12 cellular contexts compared by ENCODE assay signal in genomic region chr20:38833857-38834164, GRCh38. TPM values are rescaled to one million over a fixed set of nuclear protein-coding genes. Genes with fewer than 3 reads are reported as not detected.
DNase-seq lines count a peak whose midpoint lies in the region; ATAC-seq, FAIRE-seq and TF ChIP-seq lines count a peak whose summit lies in the region.
"Had no signal": no experiment of that assay in that cellular context is flagged by ENCODE, and none has a peak within 500 bp of the region (broad histone marks: within the 10 kb centered on the region; RNA-seq: fewer than 3 reads in every experiment).

No MANE protein-coding gene starts in this region.

- peak overlapping the region; percentile 78 for H3K27ac Mint-ChIP-seq in T-helper 1 cell treated with Interleukin-12 subunit alpha and Interleukin-12 subunit beta and Interleukin-4 antibody, amounts not matched to agents 30 μg/mL and 1 μg/mL, for 36 hours
- H3K27ac Mint-ChIP-seq in naive thymus-derived CD8-positive, alpha-beta T cell = peak overlapping the region; percentile 4 to 91 (median 74)
- H3K27ac Mint-ChIP-seq: dendritic cell treated with granulocyte-macrophage colony-stimulating factor and Interleukin-4, amounts not matched to agents 40 ng/mL and 50 ng/mL, for 4 days had no signal

- FAIRE-seq in H54 (lab: Jason Lieb, UNC) = no peak

- no peaks in the 10 kb centered on the region for H3K9me3 Mint-ChIP-seq in T-helper 1 cell treated with Interleukin-12 subunit alpha and Interleukin-12 subunit beta and Interleukin-4 antibody, amounts not matched to agents 30 μg/mL and 1 μg/mL, for 36 hours
- H3K9me3 Mint-ChIP-seq in activated T-cell treated with anti-CD3 and anti-CD28 coated beads, Interleukin-2, amount 50 U/mL, for 4 hours = no peaks in the 10 kb centered on the region
- H3K9me3 Mint-ChIP-seq in naive thymus-derived CD8-positive, alpha-beta T cell = no peaks in the 10 kb centered on the region
- H3K9me3 Mint-ChIP-seq: dendritic cell treated with granulocyte-macrophage colony-stimulating factor and Interleukin-4, amounts not matched to agents 40 ng/mL and 50 ng/mL, for 4 days had no signal

- DNase-seq in T-helper 1 cell (no peak), H54 (ENCODE audit: insufficient read length, low spot score) (no peak), SK-N-DZ (ENCODE audit: low spot score) (no peak), DMS53 treated with DMSO at 0.1 percent for 48 hours (lab: John Stamatoyannopoulos, UW; ENCODE audit: unreplicated experiment) (no peak)
- no peak for DNase-seq in activated T-cell treated with anti-CD3 and anti-CD28 coated beads, Interleukin-2, amount 50 U/mL, for 4 hours
- peak in 7 of 10 donors; percentile 11 to 68 (median 32) for DNase-seq in naive thymus-derived CD8-positive, alpha-beta T cell
- DNase-seq: aorta, NCI-H2081 treated with DMSO at 0.1 percent for 48 hours, thyroid gland had no signal

- no peak overlapping the region for H3K4me3 Mint-ChIP-seq in T-helper 1 cell treated with Interleukin-12 subunit alpha and Interleukin-12 subunit beta and Interleukin-4 antibody, amounts not matched to agents 30 μg/mL and 1 μg/mL, for 36 hours
- no peak overlapping the region for H3K4me3 Mint-ChIP-seq in activated T-cell treated with anti-CD3 and anti-CD28 coated beads, Interleukin-2, amount 50 U/mL, for 4 hours
- peak overlapping the region in 7 of 10 donors; percentile 5 to 72 (median 29) for H3K4me3 Mint-ChIP-seq in naive thymus-derived CD8-positive, alpha-beta T cell
- H3K4me3 Mint-ChIP-seq: dendritic cell treated with granulocyte-macrophage colony-stimulating factor and Interleukin-4, amounts not matched to agents 40 ng/mL and 50 ng/mL, for 4 days had no signal

- peaks cover 50% of the 10 kb centered on the region for H3K36me3 Mint-ChIP-seq in T-helper 1 cell treated with Interleukin-12 subunit alpha and Interleukin-12 subunit beta and Interleukin-4 antibody, amounts not matched to agents 30 μg/mL and 1 μg/mL, for 36 hours (ENCODE audit: low read depth)
- peaks cover 40% of the 10 kb centered on the region for H3K36me3 Mint-ChIP-seq in activated T-cell treated with anti-CD3 and anti-CD28 coated beads, Interleukin-2, amount 50 U/mL, for 4 hours (ENCODE audit: insufficient read depth)
- peaks cover 0 to 33% (median 11%) of the 10 kb centered on the region in 3 donors for H3K36me3 Mint-ChIP-seq in naive thymus-derived CD8-positive, alpha-beta T cell

- POLR2A ChIA-PET in naive thymus-derived CD8-positive, alpha-beta T cell (lab: Charles Lee) = interaction anchor here (0.5 to 1.6 kb wide), 4 partner anchors 11 to 72 kb away, joined by 3 to 7 read pairs (median 4); partner anchors contain the start of gene PPP1R16B

- no peaks in the 10 kb centered on the region for H3K27me3 Mint-ChIP-seq in T-helper 1 cell treated with Interleukin-12 subunit alpha and Interleukin-12 subunit beta and Interleukin-4 antibody, amounts not matched to agents 30 μg/mL and 1 μg/mL, for 36 hours (ENCODE audit: low read depth)
- H3K27me3 Mint-ChIP-seq in activated T-cell treated with anti-CD3 and anti-CD28 coated beads, Interleukin-2, amount 50 U/mL, for 4 hours (ENCODE audit: low read depth) = no peaks in the 10 kb centered on the region
- no peaks in the 10 kb centered on the region for H3K27me3 Mint-ChIP-seq in naive thymus-derived CD8-positive, alpha-beta T cell
- H3K27me3 Mint-ChIP-seq: dendritic cell treated with granulocyte-macrophage colony-stimulating factor and Interleukin-4, amounts not matched to agents 40 ng/mL and 50 ng/mL, for 4 days had no signal

- no peak for TF ChIP-seq POLR2A in H54 (IDR thresholded peaks at IDR 0.05; ENCODE audit: low read depth, low read length)

- peaks cover 54% of the 10 kb centered on the region for H3K4me1 Mint-ChIP-seq in T-helper 1 cell treated with Interleukin-12 subunit alpha and Interleukin-12 subunit beta and Interleukin-4 antibody, amounts not matched to agents 30 μg/mL and 1 μg/mL, for 36 hours (ENCODE audit: low read depth)
- H3K4me1 Mint-ChIP-seq in activated T-cell treated with anti-CD3 and anti-CD28 coated beads, Interleukin-2, amount 50 U/mL, for 4 hours (ENCODE audit: low read depth) = peaks cover 59% of the 10 kb centered on the region
- H3K4me1 Mint-ChIP-seq in naive thymus-derived CD8-positive, alpha-beta T cell = peaks cover 34 to 68% (median 47%) of the 10 kb centered on the region in 4 donors

- ATAC-seq in HG02798 (IDR thresholded peaks at IDR 0.05; ENCODE audit: poor library complexity, unreplicated experiment) = peak; percentile 28
- ATAC-seq in activated T-cell treated with anti-CD3 and anti-CD28 coated beads, Interleukin-2, amount 50 U/mL, for 4 hours = peak; percentile 19 to 36
- peak; percentile 82 to 94 for ATAC-seq in naive thymus-derived CD8-positive, alpha-beta T cell

RNA-seq across cellular contexts. Expression of gene PPP1R16B, which starts 28.3 kb away (rescaled TPM):
- 100 to 1,000 TPM; 148 to 163 (median 160) TPM for total RNA-seq in activated T-cell treated with anti-CD3 and anti-CD28 coated beads, Interleukin-2, amount 50 U/mL, for 4 hours
- total RNA-seq in naive thymus-derived CD8-positive, alpha-beta T cell = 10 to 100 TPM; 31.4 to 33.6 TPM
- polyA plus RNA-seq in naive thymus-derived CD8-positive, alpha-beta T cell = 10 to 100 TPM in 2 of 3 donors, 1 to 10 TPM in 1; 9.7 to 15.6 (median 13.4) TPM
- 3.1 and 3.8 TPM in 2 replicates for polyA plus RNA-seq in SK-N-DZ (2014; cell fraction: cytosol; rRNA removed)
- polyA plus RNA-seq in SK-N-DZ (2014; cell fraction: nucleus; rRNA removed) = 3.1 and 6.3 TPM in 2 replicates

Comparison
In these comparisons a context has a peak if more than half of its experiments do, and no peak if none do; other contexts are left out.
1. H3K4me3 Mint-ChIP-seq: peak in naive thymus-derived CD8-positive, alpha-beta T cell (7 of 10); none in T-helper 1 cell treated with Interleukin-12 subunit alpha and Interleukin-12 subunit beta and Interleukin-4 antibody, amounts not matched to agents 30 μg/mL and 1 μg/mL, for 36 hours (single experiment) and activated T-cell treated with anti-CD3 and anti-CD28 coated beads, Interleukin-2, amount 50 U/mL, for 4 hours (single experiment).
2. DNase-seq: peak in naive thymus-derived CD8-positive, alpha-beta T cell (7 of 10); none in T-helper 1 cell (0 of 5), activated T-cell treated with anti-CD3 and anti-CD28 coated beads, Interleukin-2, amount 50 U/mL, for 4 hours (single experiment), H54 (single experiment), SK-N-DZ (single experiment) and DMS53 treated with DMSO at 0.1 percent for 48 hours (single experiment).
3. ATAC-seq: peak in every context shown above with its lines; median percentile 88 in naive thymus-derived CD8-positive, alpha-beta T cell; 28 in HG02798; 28 in activated T-cell treated with anti-CD3 and anti-CD28 coated beads, Interleukin-2, amount 50 U/mL, for 4 hours.
4. RNA of gene PPP1R16B, which starts 28.3 kb away (total RNA-seq): 148 to 163 TPM in activated T-cell treated with anti-CD3 and anti-CD28 coated beads, Interleukin-2, amount 50 U/mL, for 4 hours; 31.4 to 33.6 TPM in naive thymus-derived CD8-positive, alpha-beta T cell; every median in the first group is over 4 times any median in the second.